In genomic region chr16:74521691-74522090, GRCh38 we compare ENCODE assay signal across 10 cellular contexts.
DNase-seq lines count a peak whose midpoint lies in the region; ATAC-seq and TF ChIP-seq lines count a peak whose summit lies in the region.
"Had no signal": no experiment of that assay in that cellular context is flagged by ENCODE, and none has a peak within 500 bp of the region (broad histone marks: within the 10 kb centered on the region; RNA-seq: fewer than 3 reads in every experiment).

No MANE protein-coding gene starts in this region.

- POLR2A ChIA-PET in CD4-positive, alpha-beta memory T cell (lab: Charles Lee; ENCODE audit: partially characterized antibody) = no interaction called here
- POLR2A ChIA-PET in naive thymus-derived CD8-positive, alpha-beta T cell (lab: Charles Lee) = no interaction called here

- ATAC-seq in naive thymus-derived CD8-positive, alpha-beta T cell = no peak
- ATAC-seq in HG03432 (IDR thresholded peaks at IDR 0.05; ENCODE audit: unreplicated experiment) = no peak

- H3K4me3 Mint-ChIP-seq in CD4-positive, alpha-beta memory T cell = no peak overlapping the region
- H3K4me3 Mint-ChIP-seq in naive thymus-derived CD8-positive, alpha-beta T cell = no peak overlapping the region

- peak overlapping the region in 4 of 7 donors; percentile 25 to 50 (median 30) for H3K27ac Mint-ChIP-seq in CD4-positive, alpha-beta memory T cell
- peak overlapping the region in 7 of 10 donors; percentile 0 to 72 (median 48) for H3K27ac Mint-ChIP-seq in naive thymus-derived CD8-positive, alpha-beta T cell

- no peak for DNase-seq in CD4-positive, alpha-beta memory T cell
- peak; percentile 48 to 83 for DNase-seq in NCI-H446 (lab: John Stamatoyannopoulos, UW)
- peak; percentile 15 to 71 for DNase-seq in fibroblast of lung (ENCODE audit: low read depth in 2 of 2)
- no peak for DNase-seq in naive thymus-derived CD8-positive, alpha-beta T cell
- no peak for DNase-seq in HUDEP-2 (lab: John Stamatoyannopoulos, UW; ENCODE audit: unreplicated experiment in 76 of 76)
- no peak for DNase-seq in activated CD4-positive, alpha-beta T cell treated with anti-CD3 and anti-CD28 coated beads for 1 hour
- DNase-seq in activated CD8-positive, alpha-beta memory T cell treated with anti-CD3 and anti-CD28 coated beads, Interleukin-2, amount 50 U/mL, for 4 hours = no peak
- DNase-seq: gastrocnemius medialis, GDM1 had no signal

- H3K27ac ChIP-seq in CD4-positive, alpha-beta memory T cell (ENCODE audit: low read depth, low read length) = no peak overlapping the region
- H3K27ac ChIP-seq in fibroblast of lung (ENCODE audit: insufficient read depth, low read length) = no peak overlapping the region

- no peak overlapping the region for H2AFZ ChIP-seq in fibroblast of lung (ENCODE audit: low read length)

- no peak overlapping the region for H3K4me3 ChIP-seq in CD4-positive, alpha-beta memory T cell (ENCODE audit: low read length in 2 of 2)
- no peak overlapping the region for H3K4me3 ChIP-seq in fibroblast of lung (replicated peaks in 1 of 4; ENCODE audit: control extremely low read depth in 1 of 4, insufficient read depth in 1 of 4, low read depth in 3 of 4, low read length in 4 of 4)
- H3K4me3 ChIP-seq: gastrocnemius medialis had no signal

- no peak overlapping the region for H3K4me2 ChIP-seq in fibroblast of lung (ENCODE audit: extremely low read depth, insufficient read depth, low read length)

- no peak for TF ChIP-seq CTCF in fibroblast of lung (conservative IDR thresholded peaks at IDR 0.05 in 1 of 2, IDR thresholded peaks at IDR 0.05 in 1 of 2; ENCODE audit: low read depth in 1 of 2, low read length in 2 of 2)

- H3K4me1 ChIP-seq in CD4-positive, alpha-beta memory T cell (ENCODE audit: insufficient read depth, low read length) = no peaks in the 10 kb centered on the region
- no peaks in the 10 kb centered on the region for H3K4me1 ChIP-seq in fibroblast of lung (ENCODE audit: control insufficient read depth, extremely low read depth, insufficient read depth, low read length)

- CTCF ChIA-PET in CD4-positive, alpha-beta memory T cell (lab: Charles Lee; ENCODE audit: partially characterized antibody) = no interaction called here

- H3K9me3 ChIP-seq in CD4-positive, alpha-beta memory T cell (ENCODE audit: control insufficient read depth in 1 of 2, low read length in 2 of 2) = no peaks in the 10 kb centered on the region
- H3K9me3 ChIP-seq in fibroblast of lung (ENCODE audit: control insufficient read depth, insufficient read depth, low read depth, low read length) = no peaks in the 10 kb centered on the region
- H3K9me3 ChIP-seq: gastrocnemius medialis had no signal

- intact Hi-C loops in CD4-positive, alpha-beta memory T cell (cut with micrococcal nuclease) = no loop called here

- no peaks in the 10 kb centered on the region for H3K79me2 ChIP-seq in fibroblast of lung (ENCODE audit: control insufficient read depth, insufficient read depth, low read length)

- H3K27me3 ChIP-seq in CD4-positive, alpha-beta memory T cell (ENCODE audit: insufficient read depth, low read length) = no peaks in the 10 kb centered on the region
- H3K27me3 ChIP-seq in fibroblast of lung (ENCODE audit: control insufficient read depth, insufficient read depth, low read length) = no peaks in the 10 kb centered on the region
- H3K27me3 ChIP-seq: gastrocnemius medialis had no signal

- no peak overlapping the region for H3K9ac ChIP-seq in fibroblast of lung (ENCODE audit: insufficient read depth, low read length)

- no peaks in the 10 kb centered on the region for H3K27me3 Mint-ChIP-seq in CD4-positive, alpha-beta memory T cell
- no peaks in the 10 kb centered on the region for H3K27me3 Mint-ChIP-seq in naive thymus-derived CD8-positive, alpha-beta T cell

- peaks cover 0 to 4% (median 0%) of the 10 kb centered on the region in 8 donors for H3K9me3 Mint-ChIP-seq in CD4-positive, alpha-beta memory T cell
- peaks cover 0 to 3% (median 0%) of the 10 kb centered on the region in 9 donors for H3K9me3 Mint-ChIP-seq in naive thymus-derived CD8-positive, alpha-beta T cell

- H3K4me1 Mint-ChIP-seq in CD4-positive, alpha-beta memory T cell = peaks cover 14 to 42% (median 24%) of the 10 kb centered on the region in 4 donors
- peaks cover 17 to 31% (median 22%) of the 10 kb centered on the region in 4 donors for H3K4me1 Mint-ChIP-seq in naive thymus-derived CD8-positive, alpha-beta T cell

- peaks cover 32 to 55% of the 10 kb centered on the region in 2 donors for H3K36me3 Mint-ChIP-seq in CD4-positive, alpha-beta memory T cell
- peaks cover 0 to 65% (median 39%) of the 10 kb centered on the region in 3 donors for H3K36me3 Mint-ChIP-seq in naive thymus-derived CD8-positive, alpha-beta T cell

- no peaks in the 10 kb centered on the region for H3K36me3 ChIP-seq in CD4-positive, alpha-beta memory T cell (ENCODE audit: insufficient read depth, low read length)
- H3K36me3 ChIP-seq in fibroblast of lung (ENCODE audit: control insufficient read depth, insufficient read depth, low read length) = no peaks in the 10 kb centered on the region

- H4K20me1 ChIP-seq in fibroblast of lung (ENCODE audit: control insufficient read depth, extremely low read depth, insufficient read depth, low read length) = no peaks in the 10 kb centered on the region

Comparison
In these comparisons a context has a peak if more than half of its experiments do, and no peak if none do; other contexts are left out.
1. DNase-seq: peak in NCI-H446 (2 of 2) and fibroblast of lung (2 of 2); none in CD4-positive, alpha-beta memory T cell (0 of 5), naive thymus-derived CD8-positive, alpha-beta T cell (0 of 10), HUDEP-2 (0 of 76), activated CD4-positive, alpha-beta T cell treated with anti-CD3 and anti-CD28 coated beads for 1 hour (single experiment) and activated CD8-positive, alpha-beta memory T cell treated with anti-CD3 and anti-CD28 coated beads, Interleukin-2, amount 50 U/mL, for 4 hours (single experiment).